8 cellular contexts compared by ENCODE assay signal in genomic region chr12:6827437-6827894, GRCh38. TPM values are rescaled to one million over a fixed set of nuclear protein-coding genes. Genes with fewer than 3 reads are reported as not detected.
A peak's percentile ranks its signal among the peaks of the same experiment; 100 is the strongest.
DNase-seq lines count a peak whose midpoint lies in the region; ATAC-seq, FAIRE-seq and TF ChIP-seq lines count a peak whose summit lies in the region.

No MANE protein-coding gene starts in this region.

- H3K9me2 ChIP-seq in PC-9 (ENCODE audit: insufficient read depth), result no peaks in the 10 kb centered on the region

- H3K79me2 ChIP-seq in PC-9 (ENCODE audit: low read depth), result no peaks in the 10 kb centered on the region

- H3K27me3 ChIP-seq in PC-9 (ENCODE audit: insufficient read depth, low read depth) (peaks cover 97% of the 10 kb centered on the region), pancreas (no peaks in the 10 kb centered on the region), vagina (no peaks in the 10 kb centered on the region)

- H3K9me3 ChIP-seq in PC-9 (ENCODE audit: insufficient read depth, low read depth), result no peaks in the 10 kb centered on the region
- H3K9me3 ChIP-seq in pancreas, result no peaks in the 10 kb centered on the region
- no peaks in the 10 kb centered on the region for H3K9me3 ChIP-seq in vagina

- H3K27ac Mint-ChIP-seq in CD14-positive monocyte (no peak overlapping the region), glutamatergic neuron (ENCODE audit: unreplicated experiment) (peak overlapping the region; percentile 98)
- no peak overlapping the region for H3K27ac Mint-ChIP-seq in activated naive CD4-positive, alpha-beta T cell treated with anti-CD3 and anti-CD28 coated beads, Interleukin-2, amount 50 U/mL, for 72 hours

- peak overlapping the region; percentile 32; the same call in 1 of the 2 replicates for H3K4me2 ChIP-seq in PC-9

- POLR2A ChIA-PET in PC-9 (lab: Charles Lee; ENCODE audit: unreplicated experiment), result interaction anchor here (0.7 kb wide), 1 partner anchor 26 kb away, joined by 4 read pairs; no protein-coding TSS in a partner anchor

- H2AFZ ChIP-seq in PC-9, result no peak overlapping the region

- H3K4me1 ChIP-seq in PC-9 (replicated peaks; ENCODE audit: insufficient read depth), result no peaks in the 10 kb centered on the region
- peaks cover 0 to 4% (median 0%) of the 10 kb centered on the region in 3 donors for H3K4me1 ChIP-seq in pancreas
- H3K4me1 ChIP-seq in vagina, result peaks cover 46% of the 10 kb centered on the region

- no peaks in the 10 kb centered on the region; the same call in 1 of the 2 replicates for H3F3A ChIP-seq in PC-9 (ENCODE audit: insufficient read depth, low read depth)

- H3K4me3 Mint-ChIP-seq in CD14-positive monocyte (peak overlapping the region; percentile 63 to 84), glutamatergic neuron (ENCODE audit: unreplicated experiment) (peak overlapping the region; percentile 76)

- H3K9me3 Mint-ChIP-seq in CD14-positive monocyte (peaks cover 0 to 12% (median 8%) of the 10 kb centered on the region in 7 donors), glutamatergic neuron (ENCODE audit: unreplicated experiment) (peaks cover 31% of the 10 kb centered on the region)
- H3K9me3 Mint-ChIP-seq in activated naive CD4-positive, alpha-beta T cell treated with anti-CD3 and anti-CD28 coated beads, Interleukin-2, amount 50 U/mL, for 72 hours, result no peaks in the 10 kb centered on the region

- CTCF ChIA-PET in PC-9 (lab: Charles Lee), result interaction anchor here (0.6 to 0.7 kb wide), 2 partner anchors 13 to 304 kb away, joined by 4 read pairs; no protein-coding TSS in a partner anchor

- H3K36me3 ChIP-seq in PC-9 (ENCODE audit: low read depth) (no peaks in the 10 kb centered on the region), pancreas (no peaks in the 10 kb centered on the region), vagina (no peaks in the 10 kb centered on the region)

- H3K4me3 ChIP-seq in PC-9 (no peak overlapping the region), pancreas (no peak overlapping the region), vagina (peak overlapping the region; percentile 90)

- H4K20me1 ChIP-seq in PC-9 (ENCODE audit: insufficient read depth), result no peaks in the 10 kb centered on the region

- TF ChIP-seq CTCF in CD14-positive monocyte (IDR thresholded peaks at IDR 0.05) (no peak), PC-9 (conservative IDR thresholded peaks at IDR 0.05) (no peak), glutamatergic neuron (IDR thresholded peaks at IDR 0.05; ENCODE audit: partially characterized antibody, unreplicated experiment) (no peak), pancreas (IDR thresholded peaks at IDR 0.05) (no peak), vagina (IDR thresholded peaks at IDR 0.05) (no peak)

- H3K4me1 Mint-ChIP-seq in CD14-positive monocyte (peaks cover 33% of the 10 kb centered on the region), glutamatergic neuron (ENCODE audit: low read depth, unreplicated experiment) (peaks cover 43% of the 10 kb centered on the region)

- no peak overlapping the region for H3K27ac ChIP-seq in PC-9
- no peak overlapping the region for H3K27ac ChIP-seq in pancreas
- peak overlapping the region; percentile 92 for H3K27ac ChIP-seq in vagina

- no peak for TF ChIP-seq POLR2A in vagina (IDR thresholded peaks at IDR 0.05)

- BruUV-seq in PC-9 (replicated peaks; lab: Mats Ljungman, UMichigan), result no TSS peak

- peak; percentile 38 for DNase-seq in CD14-positive monocyte (ENCODE audit: low spot score)
- DNase-seq in HuH-7 (ENCODE audit: low spot score), result peak; percentile 98
- peak in 1 of 2 experiments; percentile 61 for DNase-seq in PC-9
- DNase-seq in activated naive CD4-positive, alpha-beta T cell treated with anti-CD3 and anti-CD28 coated beads, Interleukin-2, amount 50 U/mL, for 72 hours (ENCODE audit: low spot score in 2 of 2), result peak; percentile 50 to 63
- DNase-seq in glutamatergic neuron, result peak; percentile 97
- peak; percentile 63 to 83 (median 78) for DNase-seq in pancreas
- peak in 1 of 2 donors; percentile 95 for DNase-seq in vagina (ENCODE audit: extremely low spot score in 2 of 2)

- WGBS in pancreas, 2 donors, result 13 to 19% methylated on average over 8 of the region's 8 CpGs

- peak in 1 of 2 donors; percentile 45 for ATAC-seq in activated naive CD4-positive, alpha-beta T cell treated with anti-CD3 and anti-CD28 coated beads, Interleukin-2, amount 50 U/mL, for 72 hours
- peak; percentile 26 to 57 (median 50) for ATAC-seq in pancreas
- no peak for ATAC-seq in HG03342 (IDR thresholded peaks at IDR 0.05; ENCODE audit: unreplicated experiment)

- no peak for FAIRE-seq in pancreas (lab: Jason Lieb, UNC)

- intact Hi-C loops in CD14-positive monocyte (cut with micrococcal nuclease) (loop anchor here (5.0 kb wide), 3 partner anchors 35 to 205 kb away; no protein-coding TSS in a partner anchor), PC-9 (cut with micrococcal nuclease; ENCODE audit: unreplicated experiment) (loop anchor here (5.0 kb wide), 2 partner anchors 140 to 260 kb away; partner anchors contain the start of genes NOP2 and ZNF384), pancreas (cut with DNase I) (loop anchor here in 1 of 3 donors (10.0 kb wide), 1 partner anchor 93 kb away; no protein-coding TSS in a partner anchor), vagina (cut with DNase I) (loop anchor here (2.0 to 5.0 kb wide), 4 partner anchors 49 to 210 kb away; partner anchors contain the start of genes MLF2 and PTMS)

- H3K27me3 Mint-ChIP-seq in CD14-positive monocyte (ENCODE audit: low read depth in 3 of 3) (peaks cover 54 to 75% (median 58%) of the 10 kb centered on the region in 3 donors), glutamatergic neuron (ENCODE audit: unreplicated experiment) (peaks cover 36% of the 10 kb centered on the region)

- H3K36me3 Mint-ChIP-seq in CD14-positive monocyte (peaks cover 16 to 26% of the 10 kb centered on the region in 2 donors), glutamatergic neuron (ENCODE audit: unreplicated experiment) (peaks cover 11% of the 10 kb centered on the region)
- no peaks in the 10 kb centered on the region for H3K36me3 Mint-ChIP-seq in activated naive CD4-positive, alpha-beta T cell treated with anti-CD3 and anti-CD28 coated beads, Interleukin-2, amount 50 U/mL, for 72 hours

RNA-seq across cellular contexts. Expression of gene P3H3, which starts 0.7 kb away (rescaled TPM):
- polyA plus RNA-seq in CD14-positive monocyte (not detected), pancreas (10 to 100 TPM; 21.6 to 32.8 TPM)
- total RNA-seq in PC-9 (2021) (0.45 and 0.52 TPM in 2 replicates), glutamatergic neuron (ENCODE audit: unreplicated experiment) (58.4 TPM), pancreas (10 to 100 TPM in 2 of 6 donors, 1 to 10 TPM in 4; 5.6 to 17.3 (median 9.2) TPM), vagina (37.3 TPM)
- 1 to 10 TPM in 1 of 2 donors, under 1 TPM in 1; 0.82 to 3.0 TPM for total RNA-seq in activated naive CD4-positive, alpha-beta T cell treated with anti-CD3 and anti-CD28 coated beads, Interleukin-2, amount 50 U/mL, for 72 hours

RNA-seq across cellular contexts. Expression of gene GPR162, which starts 5.8 kb away (rescaled TPM):
- polyA plus RNA-seq in CD14-positive monocyte, result 10 to 100 TPM; 15.1 to 16.0 TPM
- total RNA-seq in PC-9 (2021), result 2.4 and 3.8 TPM in 2 replicates
- total RNA-seq in activated naive CD4-positive, alpha-beta T cell treated with anti-CD3 and anti-CD28 coated beads, Interleukin-2, amount 50 U/mL, for 72 hours, result under 1 TPM; 0.46 to 0.60 TPM
- total RNA-seq in glutamatergic neuron (ENCODE audit: unreplicated experiment), result 145 TPM
- 1 to 10 TPM in 2 of 6 donors, under 1 TPM in 4; 0.41 to 4.9 (median 0.85) TPM for total RNA-seq in pancreas
- 1 to 10 TPM; 5.2 to 8.8 TPM for polyA plus RNA-seq in pancreas
- total RNA-seq in vagina, result 3.2 TPM

RNA-seq across cellular contexts. Expression of gene GNB3, which starts 13.3 kb away (rescaled TPM):
- polyA plus RNA-seq in CD14-positive monocyte (not detected), pancreas (10 to 100 TPM in 1 of 2 donors, 1 to 10 TPM in 1; 6.2 to 12.6 TPM)
- total RNA-seq in PC-9 (2021) (not detected in 2 replicates), glutamatergic neuron (ENCODE audit: unreplicated experiment) (45.7 TPM), pancreas (1 to 10 TPM in 5 of 6 donors, under 1 TPM in 1; 0.89 to 2.7 (median 1.5) TPM), vagina (5.2 TPM)
- 1 to 10 TPM in 1 of 2 donors, under 1 TPM in 1; 0.25 to 1.8 TPM for total RNA-seq in activated naive CD4-positive, alpha-beta T cell treated with anti-CD3 and anti-CD28 coated beads, Interleukin-2, amount 50 U/mL, for 72 hours

RNA-seq across cellular contexts. Expression of gene CDCA3, which starts 23.6 kb away (rescaled TPM):
- polyA plus RNA-seq in CD14-positive monocyte (under 1 TPM; 0.57 to 0.61 TPM), pancreas (1 to 10 TPM in 1 of 2 donors, under 1 TPM in 1; 0.80 to 1.2 TPM)
- total RNA-seq in PC-9 (2021) (104 and 125 TPM in 2 replicates), glutamatergic neuron (ENCODE audit: unreplicated experiment) (5.2 TPM), pancreas (1 to 10 TPM in 1 of 6 donors, under 1 TPM in 5; 0.08 to 1.1 (median 0.56) TPM), vagina (8.6 TPM)
- 100 to 1,000 TPM; 110 to 147 TPM for total RNA-seq in activated naive CD4-positive, alpha-beta T cell treated with anti-CD3 and anti-CD28 coated beads, Interleukin-2, amount 50 U/mL, for 72 hours

RNA-seq across cellular contexts. Expression of gene USP5, which starts 24.5 kb away (rescaled TPM):
- polyA plus RNA-seq in CD14-positive monocyte (10 to 100 TPM; 29.9 to 32.4 TPM), pancreas (10 to 100 TPM; 18.3 to 25.2 TPM)
- total RNA-seq in PC-9 (2021) (267 and 308 TPM in 2 replicates), glutamatergic neuron (ENCODE audit: unreplicated experiment) (141 TPM), pancreas (10 to 100 TPM; 17.8 to 38.4 (median 29.2) TPM), vagina (36.6 TPM)
- total RNA-seq in activated naive CD4-positive, alpha-beta T cell treated with anti-CD3 and anti-CD28 coated beads, Interleukin-2, amount 50 U/mL, for 72 hours, result 100 to 1,000 TPM; 132 to 166 TPM

Comparison
In these comparisons a context has a peak if more than half of its experiments do, and no peak if none do; other contexts are left out.
1. H3K4me3 ChIP-seq: peak in vagina (2 of 2); none in PC-9 (single experiment) and pancreas (0 of 4).
2. RNA of gene GPR162, which starts 5.8 kb away (total RNA-seq): 145 TPM in glutamatergic neuron (single experiment); 3.2 TPM in vagina (single experiment), 2.4 to 3.8 TPM in PC-9, 0.41 to 4.9 TPM in pancreas and 0.46 to 0.60 TPM in activated naive CD4-positive, alpha-beta T cell treated with anti-CD3 and anti-CD28 coated beads, Interleukin-2, amount 50 U/mL, for 72 hours; every median in the first group is over 10 times any median in the second.